ENCODE assay signal across 8 cellular contexts in the genomic region with DNA sequence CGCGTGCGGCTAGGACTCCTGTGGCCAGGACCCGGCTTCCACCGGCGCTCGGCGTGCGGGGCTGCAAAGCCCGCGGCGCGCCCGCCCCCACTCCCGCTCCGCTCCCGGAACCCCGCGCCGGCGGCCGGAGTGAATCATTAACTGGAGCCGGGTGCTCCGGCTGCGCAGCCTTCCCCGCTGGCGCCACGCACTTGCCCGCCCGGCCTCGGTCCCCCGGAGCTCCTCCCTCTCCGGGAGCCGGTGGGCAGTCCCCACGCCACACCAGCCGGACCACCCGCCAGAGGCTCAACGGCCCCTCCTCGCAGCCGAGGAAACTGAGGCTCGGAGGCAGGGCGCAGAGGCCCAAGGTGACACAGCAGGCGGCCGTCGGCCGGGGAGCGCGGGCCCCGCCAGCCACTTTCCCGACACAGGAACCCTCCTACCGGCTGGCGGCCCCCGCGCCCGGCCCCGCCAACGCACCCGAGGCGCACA. TPM values are rescaled to one million over a fixed set of nuclear protein-coding genes. Genes with fewer than 3 reads are reported as not detected.
DNase-seq lines count a peak whose midpoint lies in the region; ATAC-seq, FAIRE-seq and TF ChIP-seq lines count a peak whose summit lies in the region.

No MANE protein-coding gene starts in this region.

- H3K79me2 ChIP-seq in smooth muscle cell (ENCODE audit: low read depth) = peaks cover 80% of the 10 kb centered on the region

- H3K4me3 Mint-ChIP-seq in activated B cell treated with CpG ODN at 0.5 μM for 24 hours = no peak overlapping the region

- WGBS in A549 (ENCODE audit: missing lambda C conversion rate) = no CpG with 5 or more reads among the region's 59 CpGs
- WGBS in smooth muscle cell (ENCODE audit: low lambda C conversion rate) = under 1% methylated on average over 58 of the region's 59 CpGs

- TF ChIP-seq CTCF in A549 (IDR thresholded peaks at IDR 0.05) (no peak), activated B cell treated with CpG ODN at 0.5 μM for 24 hours (IDR thresholded peaks at IDR 0.05) (no peak), smooth muscle cell (IDR thresholded peaks at IDR 0.05; ENCODE audit: borderline replicate concordance, insufficient read depth, poor library complexity, severe bottlenecking) (no peak)

- ATAC-seq in A549 (peak; percentile 41 to 51), GM18511 (IDR thresholded peaks at IDR 0.05; ENCODE audit: unreplicated experiment) (peak; percentile 52), HG02981 (IDR thresholded peaks at IDR 0.05; ENCODE audit: unreplicated experiment) (peak; percentile 38), activated B cell treated with CpG ODN at 0.5 μM for 24 hours (ENCODE audit: low read depth) (peak; percentile 25), HG03439 (IDR thresholded peaks at IDR 0.05; ENCODE audit: unreplicated experiment) (no peak)

- H3K27me3 Mint-ChIP-seq in activated B cell treated with CpG ODN at 0.5 μM for 24 hours = peaks cover 61% of the 10 kb centered on the region

- H3K9me3 ChIP-seq in A549 = no peaks in the 10 kb centered on the region
- H3K9me3 ChIP-seq in smooth muscle cell (replicated peaks; ENCODE audit: low read depth) = no peaks in the 10 kb centered on the region

- H3K27ac ChIP-seq in A549 (peak overlapping the region; percentile 89 to 99), smooth muscle cell (ENCODE audit: low read depth) (peak overlapping the region; percentile 100)

- no peaks in the 10 kb centered on the region for H3K27me3 ChIP-seq in smooth muscle cell (ENCODE audit: low read depth)

- no peak for FAIRE-seq in A549 (lab: Jason Lieb, UNC)

- no peaks in the 10 kb centered on the region for H3K36me3 ChIP-seq in smooth muscle cell (ENCODE audit: low read depth)

- H3K4me1 Mint-ChIP-seq in activated B cell treated with CpG ODN at 0.5 μM for 24 hours = peaks cover 12% of the 10 kb centered on the region

- H3K4me1 ChIP-seq in A549 (peaks cover 83% of the 10 kb centered on the region), smooth muscle cell (ENCODE audit: low read depth) (peaks cover 60% of the 10 kb centered on the region)

- no peaks in the 10 kb centered on the region for H3K9me3 Mint-ChIP-seq in activated B cell treated with CpG ODN at 0.5 μM for 24 hours

- peaks cover 75% of the 10 kb centered on the region for H4K20me1 ChIP-seq in smooth muscle cell (ENCODE audit: low read depth)

- peak overlapping the region; percentile 98 for H3K9ac ChIP-seq in smooth muscle cell (ENCODE audit: low read depth)

- CTCF ChIA-PET in A549 (lab: Yijun Ruan, JAX) = interaction anchor here (0.6 to 11.7 kb wide), 10 partner anchors 11 to 173 kb away, joined by 3 to 139 read pairs (median 4); no protein-coding TSS in a partner anchor
- CTCF ChIA-PET in activated B cell treated with CpG ODN at 0.5 μM for 24 hours (lab: Charles Lee) = interaction anchor here (1.3 kb wide), 1 partner anchor 135 kb away, joined by 4 read pairs; no protein-coding TSS in a partner anchor

- H3K4me2 ChIP-seq in A549 (peak overlapping the region; percentile 97), smooth muscle cell (peak overlapping the region; percentile 99)

- TF ChIP-seq POLR2A in A549 (IDR thresholded peaks at IDR 0.05; ENCODE audit: low read length) = no peak

- TF ChIP-seq RAD21 in A549 (conservative IDR thresholded peaks at IDR 0.05 in 1 of 2, IDR thresholded peaks at IDR 0.05 in 1 of 2) = 0 out of 5 replicates have a peak, but pooled peaks of 1 of the 2 experiments have one; percentile 4

- no peaks in the 10 kb centered on the region for H3K36me3 Mint-ChIP-seq in activated B cell treated with CpG ODN at 0.5 μM for 24 hours (ENCODE audit: low read depth)

- POLR2A ChIA-PET in A549 (lab: Yijun Ruan, JAX) (interaction anchor here (0.6 to 3.4 kb wide), 7 partner anchors 11 to 183 kb away, joined by 3 to 15 read pairs (median 4); partner anchors contain the start of gene CFDP1), activated B cell treated with CpG ODN at 0.5 μM for 24 hours (lab: Charles Lee) (no interaction called here)

- no peak overlapping the region for H3K27ac Mint-ChIP-seq in activated B cell treated with CpG ODN at 0.5 μM for 24 hours

- DNase-seq in A549 (ENCODE audit: low read depth in 1 of 2, low spot score in 1 of 2) (peak in 1 of 2 experiments; percentile 91), activated B cell treated with CpG ODN at 0.5 μM for 24 hours (no peak), hepatic stellate cell (ENCODE audit: low spot score) (peak; percentile 80), smooth muscle cell (lab: John Stamatoyannopoulos, UW; ENCODE audit: unreplicated experiment) (no peak), SKM-1 (lab: John Stamatoyannopoulos, UW; ENCODE audit: unreplicated experiment) (no peak)

- H3K4me3 ChIP-seq in A549 (peak overlapping the region; percentile 74), smooth muscle cell (peak overlapping the region; percentile 95)

- no peak overlapping the region for H2AFZ ChIP-seq in smooth muscle cell (ENCODE audit: low read depth)

- intact Hi-C loops in activated B cell treated with CpG ODN at 0.5 μM for 24 hours (cut with micrococcal nuclease) = no loop called here

- TF ChIP-seq EP300 in A549 (IDR thresholded peaks at IDR 0.05) = no peak

- H3F3A ChIP-seq in smooth muscle cell (ENCODE audit: low read depth) = peaks cover 33% of the 10 kb centered on the region

TF ChIP-seq in A549, 52 proteins besides CTCF, POLR2A, EP300 and RAD21:
- no peak for TF ChIP-seq JUN (IDR thresholded peaks at IDR 0.05)
- TF ChIP-seq PBX3 (IDR thresholded peaks at IDR 0.05) = no peak
- no peak for TF ChIP-seq FOSL2 (IDR thresholded peaks at IDR 0.05)
- TF ChIP-seq FOSL2 (CRISPR knock-in tag; IDR thresholded peaks at IDR 0.05) = 0 out of 2 replicates have a peak, but pooled peaks have one; percentile 23

RNA-seq across cellular contexts. Expression of gene BCAR1, which starts 0.6 kb away (rescaled TPM):
- polyA plus RNA-seq in A549 (2011; rRNA removed) (8.3 and 10.2 TPM in 2 replicates), A549 (2017; fragmentation: RNase III; extraction: RNeasy Plus Mini Kit Qiagen cat#74134 plus additional on column Dnase treatment) (34.2 to 35.9 TPM (median 35.8 TPM) in 3 replicates), smooth muscle cell (117 and 123 TPM in 2 replicates)
- polyA plus RNA-seq in A549 (2012; cell fraction: cytosol; rRNA removed) = 35.4 and 50.7 TPM in 2 replicates
- 81.8 and 122 TPM in 2 replicates for polyA plus RNA-seq in A549 (2012; cell fraction: nucleus; rRNA removed)
- 12.3 and 12.9 TPM in 2 replicates for polyA minus RNA-seq in A549 (2011; rRNA and poly(A)+ RNA removed)
- total RNA-seq in activated B cell treated with CpG ODN at 0.5 μM for 24 hours (not detected in 2 replicates), smooth muscle cell (49.4 and 49.9 TPM in 2 replicates)

RNA-seq across cellular contexts. Expression of gene CTRB1, which starts 32.1 kb away (rescaled TPM):
- polyA plus RNA-seq in A549 (2011; rRNA removed) (not detected in 2 replicates), A549 (2017; fragmentation: RNase III; extraction: RNeasy Plus Mini Kit Qiagen cat#74134 plus additional on column Dnase treatment) (not detected in 3 replicates), smooth muscle cell (1.9 and 7.2 TPM in 2 replicates)
- not detected in 2 replicates for polyA plus RNA-seq in A549 (2012; cell fraction: cytosol; rRNA removed)
- polyA plus RNA-seq in A549 (2012; cell fraction: nucleus; rRNA removed) = 0.06 TPM in 1 of 2 replicates, not detected in the other
- not detected in 2 replicates for polyA minus RNA-seq in A549 (2011; rRNA and poly(A)+ RNA removed)
- total RNA-seq in activated B cell treated with CpG ODN at 0.5 μM for 24 hours (not detected in 2 replicates), smooth muscle cell (not detected in 2 replicates)

RNA-seq across cellular contexts. Expression of gene CTRB2, which starts 43.9 kb away (rescaled TPM):
- not detected in 2 replicates for polyA plus RNA-seq in A549 (2011; rRNA removed)
- polyA plus RNA-seq in A549 (2012; cell fraction: cytosol; rRNA removed) = not detected in 2 replicates
- not detected in 2 replicates for polyA plus RNA-seq in A549 (2012; cell fraction: nucleus; rRNA removed)
- polyA plus RNA-seq in A549 (2017; fragmentation: RNase III; extraction: RNeasy Plus Mini Kit Qiagen cat#74134 plus additional on column Dnase treatment) = not detected in 3 replicates
- not detected in 2 replicates for polyA minus RNA-seq in A549 (2011; rRNA and poly(A)+ RNA removed)
- not detected in 2 replicates for total RNA-seq in activated B cell treated with CpG ODN at 0.5 μM for 24 hours
- total RNA-seq in smooth muscle cell = 1.7 TPM in 1 of 2 replicates, not detected in the other
- polyA plus RNA-seq in smooth muscle cell = 2.3 and 11.1 TPM in 2 replicates

Comparison
In these comparisons a context has a peak if more than half of its experiments do, and no peak if none do; other contexts are left out.
1. RNA of gene BCAR1, which starts 0.6 kb away (total RNA-seq): 49.4 to 49.9 TPM in smooth muscle cell; not detected in activated B cell treated with CpG ODN at 0.5 μM for 24 hours; every median in the first group is over 10 times any median in the second.